8 cellular contexts compared by ENCODE assay signal in genomic region chr17:11880714-11881113, GRCh38.
DNase-seq lines count a peak whose midpoint lies in the region; ATAC-seq, FAIRE-seq and TF ChIP-seq lines count a peak whose summit lies in the region.

No MANE protein-coding gene starts in this region.

- peaks cover 2% of the 10 kb centered on the region for H3K9me3 Mint-ChIP-seq in neural crest cell

- ATAC-seq in HG02763 (IDR thresholded peaks at IDR 0.05; ENCODE audit: unreplicated experiment) (no peak), HG02759 (IDR thresholded peaks at IDR 0.05; ENCODE audit: unreplicated experiment) (no peak), GM19351 (IDR thresholded peaks at IDR 0.05; ENCODE audit: unreplicated experiment) (no peak)

- H4K20me1 ChIP-seq in MM.1S (ENCODE audit: insufficient read depth, low read length): no peaks in the 10 kb centered on the region

- H2AFZ ChIP-seq in MM.1S (ENCODE audit: low read length): no peak overlapping the region

- H3K4me2 ChIP-seq in MM.1S (ENCODE audit: low read depth, low read length): no peak overlapping the region

- H3K27me3 Mint-ChIP-seq in neural crest cell (ENCODE audit: low read depth): no peaks in the 10 kb centered on the region

- H3K4me1 Mint-ChIP-seq in neural crest cell: peaks cover 20% of the 10 kb centered on the region

- no peak for FAIRE-seq in bronchial epithelial cell (lab: Jason Lieb, UNC)

- H3K9me3 ChIP-seq in MM.1S (replicated peaks; ENCODE audit: insufficient read depth, low read length): no peaks in the 10 kb centered on the region

- H3K4me1 ChIP-seq in MM.1S (ENCODE audit: low read length): no peaks in the 10 kb centered on the region

- H3K4me3 ChIP-seq in GM12865 (ENCODE audit: low read depth, low read length): no peak overlapping the region
- H3K4me3 ChIP-seq in MM.1S (ENCODE audit: low read length): no peak overlapping the region
- H3K4me3 ChIP-seq in bronchial epithelial cell (ENCODE audit: low read depth, low read length): no peak overlapping the region

- H3K9me2 ChIP-seq in MM.1S (replicated peaks; ENCODE audit: insufficient read depth, low read length): no peaks in the 10 kb centered on the region

- peaks cover 2% of the 10 kb centered on the region for H3K36me3 Mint-ChIP-seq in neural crest cell (ENCODE audit: low read depth)

- TF ChIP-seq CTCF in GM12865 (IDR thresholded peaks at IDR 0.05; ENCODE audit: insufficient read depth, low read depth, low read length, missing control alignments) (peak; percentile 33), MM.1S (IDR thresholded peaks at IDR 0.05; ENCODE audit: low read length) (peak; percentile 27), bronchial epithelial cell (IDR thresholded peaks at IDR 0.05; ENCODE audit: insufficient read depth, low read length, severe bottlenecking) (peak; percentile 13), neural crest cell (conservative IDR thresholded peaks at IDR 0.05) (peak; percentile 56)

- H3F3A ChIP-seq in MM.1S (ENCODE audit: insufficient read depth, low read length): no peaks in the 10 kb centered on the region

- H3K27me3 ChIP-seq in MM.1S (replicated peaks; ENCODE audit: insufficient read depth, low read length): no peaks in the 10 kb centered on the region
- no peaks in the 10 kb centered on the region for H3K27me3 ChIP-seq in bronchial epithelial cell (ENCODE audit: control insufficient read depth, insufficient read depth, low read length)

- H3K9ac ChIP-seq in MM.1S (ENCODE audit: low read length): no peak overlapping the region

- H3K4me3 Mint-ChIP-seq in neural crest cell: no peak overlapping the region

- DNase-seq in GM12865 (ENCODE audit: low read depth) (peak; percentile 63), MM.1S (peak; percentile 22), bronchial epithelial cell (ENCODE audit: low read depth) (peak; percentile 25), neural crest cell (ENCODE audit: low read depth, low spot score) (no peak)
- DNase-seq in activated effector memory CD4-positive, alpha-beta T cell treated with Interleukin-2 at 50 U/mL for 16 hours: no peak

- H3K79me2 ChIP-seq in MM.1S (ENCODE audit: low read length): no peaks in the 10 kb centered on the region

- H3K36me3 ChIP-seq in MM.1S (replicated peaks; ENCODE audit: insufficient read depth, low read length) (no peaks in the 10 kb centered on the region), bronchial epithelial cell (ENCODE audit: control insufficient read depth, insufficient read depth, low read length) (no peaks in the 10 kb centered on the region)

- H3K27ac ChIP-seq in MM.1S (ENCODE audit: low read length): no peak overlapping the region

- no peak overlapping the region for H3K27ac Mint-ChIP-seq in neural crest cell (ENCODE audit: unreplicated experiment)

Comparison
In these comparisons a context has a peak if more than half of its experiments do, and no peak if none do; other contexts are left out.
1. DNase-seq: peak in GM12865 (single experiment), MM.1S (single experiment) and bronchial epithelial cell (single experiment); none in neural crest cell (single experiment) and activated effector memory CD4-positive, alpha-beta T cell treated with Interleukin-2 at 50 U/mL for 16 hours (single experiment).
2. Peak in every context shown above with its lines, with median percentiles within 50 percentile points of each other: CTCF ChIP-seq.